In the genomic region with DNA sequence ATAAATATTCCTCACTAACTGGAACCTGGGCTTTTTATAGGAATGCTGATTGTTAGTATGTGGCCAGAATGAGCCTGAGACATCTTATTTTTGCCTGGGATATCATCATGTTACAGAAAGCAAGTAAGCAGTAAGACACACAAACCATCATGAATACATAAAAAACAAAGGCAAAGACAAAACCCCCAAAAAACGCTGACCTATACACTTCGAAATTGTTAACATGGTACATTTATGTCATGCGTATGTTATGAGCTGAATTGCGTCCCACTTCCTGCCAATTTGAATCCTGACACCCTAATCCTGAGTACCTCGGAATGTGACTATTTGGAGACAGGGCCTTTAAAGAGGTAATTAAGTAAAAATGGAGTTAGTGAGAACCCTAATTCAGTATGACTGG, we compare ENCODE assay signal across 38 cellular contexts.
"Had no signal": no experiment of that assay in that cellular context is flagged by ENCODE, and none has a peak within 500 bp of the region (broad histone marks: within the 10 kb centered on the region; RNA-seq: fewer than 3 reads in every experiment).

No MANE protein-coding gene starts in this region.

- ATAC-seq: activated CD8-positive, alpha-beta memory T cell treated with anti-CD3 and anti-CD28 coated beads, Interleukin-2, amount 10 ng/mL, durations not matched to agents 7 days and 5 days; activated CD8-positive, alpha-beta T cell treated with anti-CD3 and anti-CD28 coated beads for 36 hours; activated naive CD8-positive, alpha-beta T cell treated with anti-CD3 and anti-CD28 coated beads, Interleukin-2, amount 50 U/mL, for 24 hours had no signal

- FAIRE-seq: bronchial epithelial cell, TTC549 had no signal

- H3K36me3 Mint-ChIP-seq: activated CD4-positive, alpha-beta memory T cell treated with anti-CD3 and anti-CD28 coated beads for 36 hours; activated CD8-positive, alpha-beta memory T cell treated with anti-CD3 and anti-CD28 coated beads, Interleukin-2, amount 10 ng/mL, durations not matched to agents 7 days and 5 days; activated naive CD4-positive, alpha-beta T cell treated with anti-CD3 and anti-CD28 coated beads, Interleukin-2, amount 10 ng/mL, durations not matched to agents 7 days and 5 days; activated naive CD4-positive, alpha-beta T cell treated with anti-CD3 and anti-CD28 coated beads, Interleukin-2, amount 50 U/mL, for 24 hours; activated naive CD8-positive, alpha-beta T cell; activated naive CD8-positive, alpha-beta T cell treated with anti-CD3 and anti-CD28 coated beads, Interleukin-2, amount 10 ng/mL, durations not matched to agents 7 days and 5 days; brain had no signal

- H3K4me3 Mint-ChIP-seq: activated B cell treated with CpG ODN at 0.5 μM for 24 hours; activated CD4-positive, alpha-beta memory T cell treated with anti-CD3 and anti-CD28 coated beads for 36 hours; activated CD4-positive, alpha-beta T cell treated with anti-CD3 and anti-CD28 coated beads, Interleukin-2, amount 10 ng/mL, durations not matched to agents 24 days and 14 days; activated CD8-positive, alpha-beta memory T cell treated with anti-CD3 and anti-CD28 coated beads, Interleukin-2, amount 10 ng/mL, durations not matched to agents 7 days and 5 days; activated CD8-positive, alpha-beta T cell treated with anti-CD3 and anti-CD28 coated beads for 36 hours; activated naive CD4-positive, alpha-beta T cell treated with anti-CD3 and anti-CD28 coated beads, Interleukin-2, amount 10 ng/mL, durations not matched to agents 7 days and 5 days; activated naive CD4-positive, alpha-beta T cell treated with anti-CD3 and anti-CD28 coated beads, Interleukin-2, amount 50 U/mL, for 24 hours; activated naive CD8-positive, alpha-beta T cell; activated naive CD8-positive, alpha-beta T cell treated with anti-CD3 and anti-CD28 coated beads, Interleukin-2, amount 10 ng/mL, durations not matched to agents 7 days and 5 days; activated naive CD8-positive, alpha-beta T cell treated with anti-CD3 and anti-CD28 coated beads, Interleukin-2, amount 50 U/mL, for 24 hours; activated T-cell treated with anti-CD3 and anti-CD28 coated beads, Interleukin-2, amount 50 U/mL, for 24 hours; brain; central memory CD8-positive, alpha-beta T cell; T-helper 1 cell treated with Interleukin-12 subunit alpha and Interleukin-12 subunit beta and Interleukin-4 antibody, amounts not matched to agents 30 μg/mL and 1 μg/mL, for 36 hours; T-helper 2 cell treated with Interferon-gamma antibody and Interleukin-4, amounts not matched to agents 5 μg/mL and 100 μg/mL, for 36 hours had no signal

- H3K27me3 Mint-ChIP-seq: activated CD4-positive, alpha-beta T cell treated with anti-CD3 and anti-CD28 coated beads, Interleukin-2, amount 10 ng/mL, durations not matched to agents 24 days and 14 days; activated CD8-positive, alpha-beta T cell treated with anti-CD3 and anti-CD28 coated beads for 36 hours; activated naive CD4-positive, alpha-beta T cell treated with anti-CD3 and anti-CD28 coated beads, Interleukin-2, amount 50 U/mL, for 24 hours; activated naive CD8-positive, alpha-beta T cell; activated naive CD8-positive, alpha-beta T cell treated with anti-CD3 and anti-CD28 coated beads, Interleukin-2, amount 50 U/mL, for 24 hours; activated T-cell treated with anti-CD3 and anti-CD28 coated beads, Interleukin-2, amount 50 U/mL, for 24 hours; brain; central memory CD8-positive, alpha-beta T cell had no signal

- H3K4me3 ChIP-seq: ascending aorta, cardiac muscle cell had no signal

- DNase-seq: activated B cell treated with CpG ODN at 0.5 μM for 24 hours; activated CD4-positive, alpha-beta memory T cell treated with anti-CD3 and anti-CD28 coated beads for 36 hours; activated CD4-positive, alpha-beta T cell treated with anti-CD3 and anti-CD28 coated beads for 4 hours; activated CD4-positive, alpha-beta T cell treated with anti-CD3 and anti-CD28 coated beads, Interleukin-2, amount 10 ng/mL, durations not matched to agents 24 days and 14 days; activated CD4-positive, alpha-beta T cell treated with anti-CD3 and anti-CD28 coated beads, Interleukin-2, amount 50 U/mL, for 1 hour; activated CD4-positive, alpha-beta T cell treated with anti-CD3 and anti-CD28 coated beads, Interleukin-2, amount 50 U/mL, for 4 hours; activated CD4-positive, CD25-positive, alpha-beta regulatory T cell treated with anti-CD3 and anti-CD28 coated beads, Interleukin-2, amount 50 U/mL, for 72 hours; activated CD8-positive, alpha-beta memory T cell treated with anti-CD3 and anti-CD28 coated beads for 24 hours; activated CD8-positive, alpha-beta memory T cell treated with anti-CD3 and anti-CD28 coated beads, Interleukin-2, amount 10 ng/mL, durations not matched to agents 7 days and 5 days; activated CD8-positive, alpha-beta memory T cell treated with anti-CD3 and anti-CD28 coated beads, Interleukin-2, amount 50 U/mL, for 48 hours; activated CD8-positive, alpha-beta T cell treated with anti-CD3 and anti-CD28 coated beads for 36 hours; activated effector memory CD4-positive, alpha-beta T cell treated with Interleukin-2 at 50 U/mL for 16 hours; activated gamma-delta T cell; activated naive CD4-positive, alpha-beta T cell treated with anti-CD3 and anti-CD28 coated beads, Interleukin-2, amount 10 ng/mL, durations not matched to agents 7 days and 5 days; activated naive CD4-positive, alpha-beta T cell treated with Interleukin-2 at 50 U/mL for 16 hours; activated naive CD8-positive, alpha-beta T cell treated with anti-CD3 and anti-CD28 coated beads, Interleukin-2, amount 10 ng/mL, durations not matched to agents 7 days and 5 days; activated naive CD8-positive, alpha-beta T cell treated with anti-CD3 and anti-CD28 coated beads, Interleukin-2, amount 50 U/mL, for 24 hours; activated T-cell treated with anti-CD3 and anti-CD28 coated beads, Interleukin-2, amount 50 U/mL, for 24 hours; activated T-cell treated with anti-CD3 and anti-CD28 coated beads, Interleukin-2, amount 50 U/mL, for 48 hours; amygdala; anterior cingulate cortex; caudate nucleus; cerebellar nuclear complex; T-helper 1 cell; T-helper 2 cell; T-helper 9 cell had no signal

- H3K27ac Mint-ChIP-seq: activated B cell treated with CpG ODN at 0.5 μM for 24 hours; activated CD4-positive, alpha-beta memory T cell treated with anti-CD3 and anti-CD28 coated beads for 36 hours; activated CD4-positive, alpha-beta T cell treated with anti-CD3 and anti-CD28 coated beads, Interleukin-2, amount 10 ng/mL, durations not matched to agents 24 days and 14 days; activated CD8-positive, alpha-beta memory T cell treated with anti-CD3 and anti-CD28 coated beads, Interleukin-2, amount 10 ng/mL, durations not matched to agents 7 days and 5 days; activated CD8-positive, alpha-beta T cell treated with anti-CD3 and anti-CD28 coated beads for 36 hours; activated naive CD4-positive, alpha-beta T cell treated with anti-CD3 and anti-CD28 coated beads, Interleukin-2, amount 10 ng/mL, durations not matched to agents 7 days and 5 days; activated naive CD4-positive, alpha-beta T cell treated with anti-CD3 and anti-CD28 coated beads, Interleukin-2, amount 50 U/mL, for 24 hours; activated naive CD8-positive, alpha-beta T cell; activated naive CD8-positive, alpha-beta T cell treated with anti-CD3 and anti-CD28 coated beads, Interleukin-2, amount 10 ng/mL, durations not matched to agents 7 days and 5 days; activated naive CD8-positive, alpha-beta T cell treated with anti-CD3 and anti-CD28 coated beads, Interleukin-2, amount 50 U/mL, for 24 hours; activated T-cell treated with anti-CD3 and anti-CD28 coated beads, Interleukin-2, amount 50 U/mL, for 24 hours; activated T-helper 2 cell treated with anti-CD3 and anti-CD28 coated beads, Interferon-gamma antibody, Interleukin-2, Interleukin-4, amounts not matched to agents 10 μg/mL and 5 μg/mL and 100 μg/mL, durations not matched to agents 14 hours and 24 hours and 36 hours; brain; T-helper 1 cell treated with Interleukin-12 subunit alpha and Interleukin-12 subunit beta and Interleukin-4 antibody, amounts not matched to agents 30 μg/mL and 1 μg/mL, for 36 hours; T-helper 2 cell treated with Interferon-gamma antibody and Interleukin-4, amounts not matched to agents 5 μg/mL and 100 μg/mL, for 36 hours had no signal

- H3K27ac ChIP-seq: ascending aorta, cardiac muscle cell, VCaP had no signal

- H3K4me1 Mint-ChIP-seq: activated naive CD4-positive, alpha-beta T cell treated with anti-CD3 and anti-CD28 coated beads, Interleukin-2, amount 10 ng/mL, durations not matched to agents 7 days and 5 days; activated naive CD4-positive, alpha-beta T cell treated with anti-CD3 and anti-CD28 coated beads, Interleukin-2, amount 50 U/mL, for 24 hours; brain; central memory CD8-positive, alpha-beta T cell had no signal

- H3K9me3 ChIP-seq: ascending aorta had no signal

- H3K4me1 ChIP-seq: ascending aorta had no signal

- H3K36me3 ChIP-seq: ascending aorta, cardiac muscle cell had no signal

- H3K9me3 Mint-ChIP-seq: activated B cell treated with CpG ODN at 0.5 μM for 24 hours; activated CD4-positive, alpha-beta memory T cell treated with anti-CD3 and anti-CD28 coated beads for 36 hours; activated CD4-positive, alpha-beta T cell treated with anti-CD3 and anti-CD28 coated beads, Interleukin-2, amount 10 ng/mL, durations not matched to agents 24 days and 14 days; activated CD8-positive, alpha-beta T cell treated with anti-CD3 and anti-CD28 coated beads for 36 hours; activated naive CD4-positive, alpha-beta T cell treated with anti-CD3 and anti-CD28 coated beads, Interleukin-2, amount 10 ng/mL, durations not matched to agents 7 days and 5 days; activated naive CD4-positive, alpha-beta T cell treated with anti-CD3 and anti-CD28 coated beads, Interleukin-2, amount 50 U/mL, for 24 hours; activated naive CD8-positive, alpha-beta T cell treated with anti-CD3 and anti-CD28 coated beads, Interleukin-2, amount 10 ng/mL, durations not matched to agents 7 days and 5 days; activated naive CD8-positive, alpha-beta T cell treated with anti-CD3 and anti-CD28 coated beads, Interleukin-2, amount 50 U/mL, for 24 hours; activated T-cell treated with anti-CD3 and anti-CD28 coated beads, Interleukin-2, amount 50 U/mL, for 24 hours; activated T-helper 2 cell treated with anti-CD3 and anti-CD28 coated beads, Interferon-gamma antibody, Interleukin-2, Interleukin-4, amounts not matched to agents 10 μg/mL and 5 μg/mL and 100 μg/mL, durations not matched to agents 14 hours and 24 hours and 36 hours; central memory CD8-positive, alpha-beta T cell; T-helper 1 cell treated with Interleukin-12 subunit alpha and Interleukin-12 subunit beta and Interleukin-4 antibody, amounts not matched to agents 30 μg/mL and 1 μg/mL, for 36 hours; T-helper 2 cell treated with Interferon-gamma antibody and Interleukin-4, amounts not matched to agents 5 μg/mL and 100 μg/mL, for 36 hours had no signal

- H3K27me3 ChIP-seq: ascending aorta, cardiac muscle cell had no signal
